Comparison of ENCODE assay signal across 1 cellular context in the genomic region with DNA sequence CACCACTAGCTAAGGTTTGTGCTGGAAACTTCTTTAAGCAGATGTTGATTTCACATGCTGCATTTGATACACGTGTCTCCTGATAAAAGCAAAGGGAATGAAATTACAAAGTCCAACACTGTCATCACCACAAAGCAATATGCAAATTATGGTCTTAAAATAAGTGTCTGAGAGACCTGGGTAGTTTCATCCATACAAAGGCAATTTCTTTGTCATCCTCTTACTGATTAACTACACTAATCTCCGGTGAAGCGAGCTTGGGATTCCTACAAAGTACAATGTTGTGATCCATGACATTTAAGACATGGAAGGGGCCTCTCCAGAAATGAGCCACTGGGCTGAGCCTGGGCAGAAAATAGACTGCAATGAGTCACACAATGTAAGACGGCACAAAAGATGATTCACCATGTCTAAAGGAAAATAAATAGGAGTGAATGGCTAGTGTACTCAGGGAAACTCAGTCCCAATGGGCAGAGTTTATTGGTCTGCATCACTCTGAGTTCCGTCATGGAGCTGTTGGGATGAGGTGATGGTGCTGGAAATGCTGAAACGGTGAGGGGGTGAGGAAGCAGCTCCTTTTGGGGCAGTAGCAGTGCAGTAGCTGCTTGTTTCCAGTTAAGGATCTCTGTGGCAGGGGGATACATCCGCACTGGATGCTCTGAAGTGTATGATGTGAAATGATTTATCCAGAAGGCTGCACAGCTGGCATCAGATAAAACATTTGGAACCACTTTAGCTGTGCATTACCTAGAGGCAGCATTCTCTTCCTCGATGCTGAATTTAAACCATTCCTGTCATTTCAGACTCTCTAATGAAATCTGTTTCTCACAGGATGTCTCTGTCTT.
TF ChIP-seq lines count a peak whose summit lies in the region.

No MANE protein-coding gene starts in this region.

TF ChIP-seq in HEK293, 187 proteins besides CTCF, POLR2A, EP300 and RAD21 (continued from another document):
- 0 out of 2 replicates have a peak, but pooled peaks have one; percentile 6 for TF ChIP-seq ZNF398 (tag by site-specific recombination; IDR thresholded peaks at IDR 0.05)
- TF ChIP-seq ZNF324 (tag by site-specific recombination; IDR thresholded peaks at IDR 0.05): no peak
- no peak for TF ChIP-seq ZNF280D (tag by site-specific recombination; IDR thresholded peaks at IDR 0.05)
- peak; percentile 69 for TF ChIP-seq ZNF660 (tag by site-specific recombination; IDR thresholded peaks at IDR 0.05)
- no peak for TF ChIP-seq GLIS2 (tag by site-specific recombination; IDR thresholded peaks at IDR 0.05)
- TF ChIP-seq, protein P1, sequence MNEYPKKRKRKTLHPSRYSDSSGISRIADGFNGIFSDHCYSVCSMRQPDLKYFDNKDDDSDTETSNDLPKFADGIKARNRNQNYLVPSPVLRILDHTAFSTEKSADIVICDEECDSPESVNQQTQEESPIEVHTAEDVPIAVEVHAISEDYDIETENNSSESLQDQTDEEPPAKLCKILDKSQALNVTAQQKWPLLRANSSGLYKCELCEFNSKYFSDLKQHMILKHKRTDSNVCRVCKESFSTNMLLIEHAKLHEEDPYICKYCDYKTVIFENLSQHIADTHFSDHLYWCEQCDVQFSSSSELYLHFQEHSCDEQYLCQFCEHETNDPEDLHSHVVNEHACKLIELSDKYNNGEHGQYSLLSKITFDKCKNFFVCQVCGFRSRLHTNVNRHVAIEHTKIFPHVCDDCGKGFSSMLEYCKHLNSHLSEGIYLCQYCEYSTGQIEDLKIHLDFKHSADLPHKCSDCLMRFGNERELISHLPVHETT (tag by site-specific recombination; IDR thresholded peaks at IDR 0.05): peak; percentile 92
- TF ChIP-seq PRDM6 (tag by site-specific recombination; IDR thresholded peaks at IDR 0.05): peak; percentile 59
- TF ChIP-seq, protein P2, sequence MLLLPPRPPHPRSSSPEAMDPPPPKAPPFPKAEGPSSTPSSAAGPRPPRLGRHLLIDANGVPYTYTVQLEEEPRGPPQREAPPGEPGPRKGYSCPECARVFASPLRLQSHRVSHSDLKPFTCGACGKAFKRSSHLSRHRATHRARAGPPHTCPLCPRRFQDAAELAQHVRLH (tag by site-specific recombination; IDR thresholded peaks at IDR 0.05): no peak
